Comparison of ENCODE assay signal across 32 cellular contexts in genomic region chr2:218392891-218393462, GRCh38. TPM values are rescaled to one million over a fixed set of nuclear protein-coding genes. Genes with fewer than 3 reads are reported as not detected.
A peak's percentile ranks its signal among the peaks of the same experiment; 100 is the strongest.
DNase-seq lines count a peak whose midpoint lies in the region; ATAC-seq, FAIRE-seq and TF ChIP-seq lines count a peak whose summit lies in the region.
"Had no signal": no experiment of that assay in that cellular context is flagged by ENCODE, and none has a peak within 500 bp of the region (broad histone marks: within the 10 kb centered on the region; RNA-seq: fewer than 3 reads in every experiment).

No MANE protein-coding gene starts in this region.

- H2BK20ac ChIP-seq in IMR-90 (ENCODE audit: low read depth, low read length): no peak overlapping the region

- no peak overlapping the region for H3K23ac ChIP-seq in IMR-90 (ENCODE audit: low read depth, low read length)

- no peak for FAIRE-seq in HepG2 (lab: Jason Lieb, UNC)
- FAIRE-seq: bronchial epithelial cell, colon, D721Med, TTC549 had no signal

- H3K4me2 ChIP-seq in IMR-90 (ENCODE audit: low read depth, low read length) (no peak overlapping the region), HepG2 (ENCODE audit: low read depth, low read length) (0 out of 2 replicates have a peak overlapping the region, but pooled peaks have one; percentile 5), PC-3 (ENCODE audit: low read length) (no peak overlapping the region)

- H3K9me1 ChIP-seq in IMR-90 (ENCODE audit: insufficient read depth, low read length): 0 out of 2 replicates have a peak, but pooled peaks cover 2% of the 10 kb centered on the region

- TF ChIP-seq CTCF in IMR-90 (conservative IDR thresholded peaks at IDR 0.05; ENCODE audit: low read depth, low read length) (no peak), HepG2 (CRISPR knock-in tag; IDR thresholded peaks at IDR 0.05) (no peak), PC-3 (conservative IDR thresholded peaks at IDR 0.05; ENCODE audit: low read depth, low read length) (no peak)

- H4K8ac ChIP-seq in IMR-90 (ENCODE audit: low read depth in 2 of 2, low read length in 2 of 2): no peak overlapping the region

- no peak overlapping the region for H2BK5ac ChIP-seq in IMR-90 (ENCODE audit: low read depth, low read length, poor library complexity, severe bottlenecking)

- peaks cover 39% of the 10 kb centered on the region for H3K4me1 Mint-ChIP-seq in stimulated activated memory B cell treated with anti-CD40 and anti-IgM and Interleukin-4, amounts not matched to agents 10 μg/mL and 1 μg/mL and 100 μg/mL, for 72 hours

- no peak overlapping the region for H4K5ac ChIP-seq in IMR-90 (ENCODE audit: low read depth, low read length)

- no peak overlapping the region for H2BK15ac ChIP-seq in IMR-90 (ENCODE audit: low read depth, low read length)

- H2AK5ac ChIP-seq in IMR-90 (ENCODE audit: low read depth, low read length): no peak overlapping the region

- H3K4me3 Mint-ChIP-seq in stimulated activated memory B cell treated with anti-CD40 and anti-IgM and Interleukin-4, amounts not matched to agents 10 μg/mL and 1 μg/mL and 100 μg/mL, for 72 hours: no peak overlapping the region
- H3K4me3 Mint-ChIP-seq: T-helper 1 cell treated with Interleukin-12 subunit alpha and Interleukin-12 subunit beta and Interleukin-4 antibody, amounts not matched to agents 30 μg/mL and 1 μg/mL, for 36 hours had no signal

- H2AFZ ChIP-seq in IMR-90 (replicated peaks; ENCODE audit: low read length, poor library complexity) (peak overlapping the region; percentile 14), HepG2 (ENCODE audit: low read length) (no peak overlapping the region), PC-3 (ENCODE audit: low read length) (no peak overlapping the region)
- H2AFZ ChIP-seq: GM23248 had no signal

- TF ChIP-seq RAD21 in IMR-90 (IDR thresholded peaks at IDR 0.05; ENCODE audit: low read length) (no peak), HepG2 (CRISPR knock-in tag; IDR thresholded peaks at IDR 0.05) (no peak)

- no peak for TF ChIP-seq EP300 in HepG2 (IDR thresholded peaks at IDR 0.05; ENCODE audit: low read depth in 2 of 2, low read length in 2 of 2)
- no peak for TF ChIP-seq EP300 in HepG2 (CRISPR knock-in tag; IDR thresholded peaks at IDR 0.05; ENCODE audit: borderline replicate concordance)

- peaks cover 8% of the 10 kb centered on the region for H3K27me3 Mint-ChIP-seq in stimulated activated memory B cell treated with anti-CD40 and anti-IgM and Interleukin-4, amounts not matched to agents 10 μg/mL and 1 μg/mL and 100 μg/mL, for 72 hours

- H3K9me3 ChIP-seq in IMR-90 (ENCODE audit: control insufficient read depth, insufficient read depth, low read length): no peaks in the 10 kb centered on the region
- no peaks in the 10 kb centered on the region for H3K9me3 ChIP-seq in HepG2 (ENCODE audit: low read length)
- H3K9me3 ChIP-seq in PC-3 (ENCODE audit: low read length): no peaks in the 10 kb centered on the region
- H3K9me3 ChIP-seq: psoas muscle, tibial nerve had no signal

- POLR2A ChIA-PET in IMR-90 (lab: Charles Lee; ENCODE audit: unreplicated experiment) (interaction anchor here (0.6 kb wide), 1 partner anchor 22 kb away, joined by 5 read pairs; no protein-coding TSS in a partner anchor), HepG2 (lab: Yijun Ruan, JAX) (interaction anchor here (0.8 to 2.6 kb wide), 4 partner anchors 12 to 109 kb away, joined by 3 to 15 read pairs (median 4); no protein-coding TSS in a partner anchor), PC-3 (lab: Charles Lee; ENCODE audit: unreplicated experiment) (interaction anchor here (0.6 kb wide), 1 partner anchor 24 kb away, joined by 3 read pairs; no protein-coding TSS in a partner anchor)

- BruUV-seq in IMR-90 (replicated peaks; lab: Mats Ljungman, UMichigan) (no TSS peak), HepG2 (replicated peaks; lab: Mats Ljungman, UMichigan) (no TSS peak), PC-3 (replicated peaks; lab: Mats Ljungman, UMichigan) (no TSS peak)

- H3K36me3 Mint-ChIP-seq in stimulated activated memory B cell treated with anti-CD40 and anti-IgM and Interleukin-4, amounts not matched to agents 10 μg/mL and 1 μg/mL and 100 μg/mL, for 72 hours: no peaks in the 10 kb centered on the region
- H3K36me3 Mint-ChIP-seq: activated naive CD4-positive, alpha-beta T cell treated with anti-CD3 and anti-CD28 coated beads, Interleukin-2, amount 50 U/mL, for 72 hours had no signal

- H3K4me3 ChIP-seq in IMR-90 (ENCODE audit: insufficient read depth, low read depth, low read length) (no peak overlapping the region), HepG2 (replicated peaks in 1 of 3; ENCODE audit: insufficient read depth in 1 of 3, low read depth in 2 of 3, low read length in 3 of 3) (no peak overlapping the region), PC-3 (ENCODE audit: low read length) (no peak overlapping the region)
- H3K4me3 ChIP-seq: GM23248, psoas muscle, SK-N-MC, tibial nerve had no signal

- WGBS in IMR-90 (ENCODE audit: extremely low coverage in 2 of 2, insufficient read length in 1 of 2), 2 experiments: 70% methylated on average over 3 of the region's 16 CpGs; no CpG with 5 or more reads in 1 of the 2 experiments
- 63% methylated on average over 14 of the region's 16 CpGs for WGBS in HepG2 (ENCODE audit: low lambda C conversion rate)

- no peaks in the 10 kb centered on the region for H3K9me3 Mint-ChIP-seq in stimulated activated memory B cell treated with anti-CD40 and anti-IgM and Interleukin-4, amounts not matched to agents 10 μg/mL and 1 μg/mL and 100 μg/mL, for 72 hours
- H3K9me3 Mint-ChIP-seq: activated naive CD4-positive, alpha-beta T cell treated with anti-CD3 and anti-CD28 coated beads, Interleukin-2, amount 50 U/mL, for 72 hours; activated T-helper 2 cell treated with anti-CD3 and anti-CD28 coated beads, Interferon-gamma antibody, Interleukin-2, Interleukin-4, amounts not matched to agents 10 μg/mL and 5 μg/mL and 100 μg/mL, durations not matched to agents 14 hours and 24 hours and 36 hours; T-helper 1 cell treated with Interleukin-12 subunit alpha and Interleukin-12 subunit beta and Interleukin-4 antibody, amounts not matched to agents 30 μg/mL and 1 μg/mL, for 36 hours had no signal

- DNase-seq in Right ventricle myocardium superior (peak; percentile 40), Right ventricle myocardium inferior (ENCODE audit: missing footprints) (no peak), IMR-90 (no peak), HepG2 (ENCODE audit: low spot score) (no peak), COLO668 (lab: John Stamatoyannopoulos, UW; ENCODE audit: unreplicated experiment) (no peak), PC-3 (no peak)
- DNase-seq: activated CD4-positive, alpha-beta T cell treated with anti-CD3 and anti-CD28 coated beads, Interleukin-2, amount 50 U/mL, for 48 hours; activated CD4-positive, CD25-positive, alpha-beta regulatory T cell; aorta; effector CD8-positive, alpha-beta T cell; GM23248; hypothalamus; left cardiac atrium; NCI-H1092 treated with DMSO at 0.1 percent for 48 hours; NCI-H187; NCI-H2171 treated with DMSO at 0.1 percent for 48 hours; NCI-H510A; nucleus accumbens; psoas muscle; stimulated activated CD4-positive, alpha-beta T cell treated with anti-CD3 and anti-CD28 coated beads, Interleukin-4, amount 100 ng/mL, for 1 hour had no signal

- H3K14ac ChIP-seq in IMR-90 (replicated peaks; ENCODE audit: low read depth, low read length): no peak overlapping the region

- H3K36me3 ChIP-seq in IMR-90 (ENCODE audit: control insufficient read depth, insufficient read depth, low read length) (no peaks in the 10 kb centered on the region), HepG2 (replicated peaks in 1 of 2; ENCODE audit: control insufficient read depth in 1 of 2, insufficient read depth in 2 of 2, low read length in 2 of 2) (no peaks in the 10 kb centered on the region), PC-3 (ENCODE audit: low read depth, low read length) (no peaks in the 10 kb centered on the region)
- H3K36me3 ChIP-seq: tibial nerve had no signal

- TF ChIP-seq POLR2A in IMR-90 (IDR thresholded peaks at IDR 0.05; ENCODE audit: low read depth, low read length) (no peak), HepG2 (IDR thresholded peaks at IDR 0.05; ENCODE audit: insufficient read depth in 1 of 2, low read depth in 2 of 2, low read length in 2 of 2) (no peak)

- dilution Hi-C loops in IMR-90 (cut with HindIII; ENCODE audit: low sequenced_read_pairs, unreplicated experiment): no loop called here

- H3K9me2 ChIP-seq in PC-3 (replicated peaks; ENCODE audit: low read length): no peaks in the 10 kb centered on the region

- intact Hi-C loops in Right ventricle myocardium superior (cut with DNase I): no loop called here
- intact Hi-C loops in Right ventricle myocardium inferior (cut with DNase I): no loop called here
- intact Hi-C loops in IMR-90 (cut with micrococcal nuclease): no loop called here
- intact Hi-C loops in HepG2 (cut with micrococcal nuclease; ENCODE audit: unreplicated experiment): loop anchor here (10.0 kb wide), 1 partner anchor 208 kb away; no protein-coding TSS in a partner anchor
- intact Hi-C loops in PC-3 (cut with micrococcal nuclease): no loop called here

- ATAC-seq in Right ventricle myocardium superior (ENCODE audit: poor library complexity): no peak
- ATAC-seq in Right ventricle myocardium inferior: no peak
- ATAC-seq in IMR-90 (ENCODE audit: low read depth): no peak
- no peak for ATAC-seq in HepG2
- no peak for ATAC-seq in stimulated activated memory B cell treated with anti-CD40 and anti-IgM and Interleukin-4, amounts not matched to agents 10 μg/mL and 1 μg/mL and 100 μg/mL, for 72 hours
- ATAC-seq in PC-3: no peak
- ATAC-seq: activated naive CD4-positive, alpha-beta T cell treated with anti-CD3 and anti-CD28 coated beads, Interleukin-2, amount 50 U/mL, for 72 hours; left cardiac atrium; psoas muscle had no signal

- H4K20me1 ChIP-seq in IMR-90 (ENCODE audit: insufficient read depth, low read length) (no peaks in the 10 kb centered on the region), HepG2 (ENCODE audit: insufficient read depth, low read length) (no peaks in the 10 kb centered on the region), PC-3 (ENCODE audit: low read length) (no peaks in the 10 kb centered on the region)

- peak overlapping the region; percentile 51 for H3K27ac Mint-ChIP-seq in stimulated activated memory B cell treated with anti-CD40 and anti-IgM and Interleukin-4, amounts not matched to agents 10 μg/mL and 1 μg/mL and 100 μg/mL, for 72 hours
- H3K27ac Mint-ChIP-seq: activated naive CD4-positive, alpha-beta T cell treated with anti-CD3 and anti-CD28 coated beads, Interleukin-2, amount 50 U/mL, for 72 hours; activated T-helper 2 cell treated with anti-CD3 and anti-CD28 coated beads, Interferon-gamma antibody, Interleukin-2, Interleukin-4, amounts not matched to agents 10 μg/mL and 5 μg/mL and 100 μg/mL, durations not matched to agents 14 hours and 24 hours and 36 hours; T-helper 1 cell treated with Interleukin-12 subunit alpha and Interleukin-12 subunit beta and Interleukin-4 antibody, amounts not matched to agents 30 μg/mL and 1 μg/mL, for 36 hours had no signal

- H4K91ac ChIP-seq in IMR-90 (ENCODE audit: insufficient read depth, low read depth, low read length): no peak overlapping the region

- H2AK9ac ChIP-seq in IMR-90 (replicated peaks; ENCODE audit: low read depth, low read length, poor library complexity): no peak overlapping the region

- H3K79me2 ChIP-seq in HepG2 (ENCODE audit: insufficient read depth, low read length): peaks cover 11% of the 10 kb centered on the region
- peaks cover 6% of the 10 kb centered on the region; the same call in 1 of the 2 replicates for H3K79me2 ChIP-seq in PC-3 (ENCODE audit: low read length)

- peaks cover 6 to 10% of the 10 kb centered on the region in 2 experiments; a peak in 3 of 4 replicates for H3K79me1 ChIP-seq in IMR-90 (ENCODE audit: low read depth in 1 of 2, low read length in 2 of 2)

- no peak overlapping the region for H3K4ac ChIP-seq in IMR-90 (ENCODE audit: low read depth, low read length)

- CTCF ChIA-PET in IMR-90 (lab: Yijun Ruan, JAX): interaction anchor here (0.6 kb wide), 1 partner anchor 67 kb away, joined by 3 read pairs; no protein-coding TSS in a partner anchor
- CTCF ChIA-PET in HepG2 (lab: Yijun Ruan, JAX; ENCODE audit: low intra/inter-chr PET ratio, low total read pairs): no interaction called here
- CTCF ChIA-PET in PC-3 (lab: Charles Lee): no interaction called here

- in situ Hi-C loops in IMR-90 (cut with MboI; ENCODE audit: low sequenced_read_pairs): loop anchor here (10.0 kb wide), 1 partner anchor 118 kb away; the partner anchor contains the start of genes AAMP and PNKD
- in situ Hi-C loops in HepG2 (cut with HindIII; ENCODE audit: extremely low pct_ligation_motif_present, low pct_unique_long_range_greater_than_20kb): no loop called here

- no peak overlapping the region for H3K56ac ChIP-seq in IMR-90 (ENCODE audit: extremely low read depth, insufficient read depth, low read length)

- H2BK120ac ChIP-seq in IMR-90 (ENCODE audit: low read depth, low read length): no peak overlapping the region

- peaks cover 14% of the 10 kb centered on the region for H3K4me1 ChIP-seq in IMR-90 (ENCODE audit: control insufficient read depth, insufficient read depth, low read length)
- peaks cover 66% of the 10 kb centered on the region for H3K4me1 ChIP-seq in HepG2 (ENCODE audit: insufficient read depth, low read length)
- peaks cover 20% of the 10 kb centered on the region for H3K4me1 ChIP-seq in PC-3 (ENCODE audit: insufficient read depth, low read length)

- H3F3A ChIP-seq in PC-3 (ENCODE audit: low read length, unreplicated experiment): peaks cover 8% of the 10 kb centered on the region

- H3K27me3 ChIP-seq in IMR-90 (ENCODE audit: control insufficient read depth, insufficient read depth, low read length) (no peaks in the 10 kb centered on the region), HepG2 (ENCODE audit: control insufficient read depth in 1 of 2, insufficient read depth in 2 of 2, low read length in 2 of 2) (no peaks in the 10 kb centered on the region; a peak in 1 of 5 replicates), PC-3 (ENCODE audit: low read length) (no peaks in the 10 kb centered on the region)
- H3K27me3 ChIP-seq: tibial nerve had no signal

- no peak overlapping the region for H3K18ac ChIP-seq in IMR-90 (ENCODE audit: low read depth, low read length)

- H3K9ac ChIP-seq in IMR-90 (ENCODE audit: low read depth, low read length) (no peak overlapping the region), HepG2 (ENCODE audit: insufficient read depth, low read depth, low read length) (no peak overlapping the region), PC-3 (ENCODE audit: low read length) (no peak overlapping the region)
- H3K9ac ChIP-seq: GM23248 had no signal

- no peak overlapping the region for H3K27ac ChIP-seq in IMR-90 (ENCODE audit: insufficient read depth, low read length)
- H3K27ac ChIP-seq in HepG2 (ENCODE audit: extremely low read length, insufficient read depth, low read length): no peak overlapping the region
- H3K27ac ChIP-seq in PC-3 (ENCODE audit: low read length): no peak overlapping the region
- H3K27ac ChIP-seq: GM23248, psoas muscle, SK-N-MC had no signal

RNA-seq across cellular contexts. Expression of gene CTDSP1, which starts 6.7 kb away (rescaled TPM):
- total RNA-seq in Right ventricle myocardium superior (85.1 TPM), Right ventricle myocardium inferior (101 TPM), IMR-90 (2012; rRNA removed) (17.5 and 19.7 TPM in 2 replicates), HepG2 (2016; rRNA removed; fragmentation: Illumina TruSeq; extraction: Trizol) (78.5 and 91.0 TPM in 2 replicates), PC-3 (2014; rRNA removed) (73.2 and 94.6 TPM in 2 replicates)
- polyA plus RNA-seq in IMR-90 (2012; rRNA removed) (64.3 and 68.2 TPM in 2 replicates), HepG2 (2011; rRNA removed) (268 and 270 TPM in 2 replicates)
- 61.8 and 79.5 TPM in 2 replicates for polyA plus RNA-seq in IMR-90 (2012; cell fraction: cytosol; rRNA removed)
- 64.2 and 103 TPM in 2 replicates for polyA plus RNA-seq in IMR-90 (2012; cell fraction: nucleus; rRNA removed; ENCODE audit: low replicate concordance)
- 61.6 and 62.5 TPM in 2 replicates for total RNA-seq in HepG2 (2016; cell fraction: cytosol; rRNA removed; fragmentation: Illumina TruSeq; extraction: Trizol; ENCODE audit: low read depth)
- 72.7 and 92.2 TPM in 2 replicates for total RNA-seq in HepG2 (2016; cell fraction: insoluble cytoplasmic fraction; rRNA removed; fragmentation: Illumina TruSeq; extraction: Trizol)
- total RNA-seq in HepG2 (2016; cell fraction: membrane; rRNA removed; fragmentation: Illumina TruSeq; extraction: Trizol): 98.7 and 108 TPM in 2 replicates
- 63.4 and 77.8 TPM in 2 replicates for total RNA-seq in HepG2 (2016; cell fraction: nucleus; rRNA removed; fragmentation: Illumina TruSeq; extraction: Trizol)
- polyA plus RNA-seq in HepG2 (2011; cell fraction: cytosol; rRNA removed): 216 and 257 TPM in 2 replicates
- 595 and 749 TPM in 2 replicates for polyA plus RNA-seq in HepG2 (2011; cell fraction: nucleus; rRNA removed)
- 72.7 and 87.5 TPM in 2 replicates for polyA plus RNA-seq in HepG2 (2012)
- polyA plus RNA-seq in HepG2 (2016; cell fraction: cytosol; fragmentation: Illumina TruSeq; extraction: Trizol; ENCODE audit: low read depth): 60.8 and 65.7 TPM in 2 replicates
- 106 and 117 TPM in 2 replicates for polyA plus RNA-seq in HepG2 (2016; cell fraction: insoluble cytoplasmic fraction; fragmentation: Illumina TruSeq; extraction: Trizol; ENCODE audit: low read depth)
- polyA plus RNA-seq in HepG2 (2016; cell fraction: membrane; fragmentation: Illumina TruSeq; extraction: Trizol; ENCODE audit: low read depth): 114 and 123 TPM in 2 replicates
- 131 and 137 TPM in 2 replicates for polyA plus RNA-seq in HepG2 (2016; cell fraction: nucleus; fragmentation: Illumina TruSeq; extraction: Trizol; ENCODE audit: insufficient read depth, low read depth)
- polyA minus RNA-seq in HepG2 (2011; rRNA and poly(A)+ RNA removed; ENCODE audit: low replicate concordance): 139 and 364 TPM in 2 replicates
- 88.3 and 92.0 TPM in 2 replicates for polyA minus RNA-seq in HepG2 (2011; cell fraction: cytosol; rRNA and poly(A)+ RNA removed)
- polyA minus RNA-seq in HepG2 (2011; cell fraction: nucleus; rRNA and poly(A)+ RNA removed): 159 and 160 TPM in 2 replicates

RNA-seq across cellular contexts. Expression of gene SLC11A1, which starts 10.9 kb away (rescaled TPM):
- total RNA-seq in Right ventricle myocardium superior: 4.4 TPM
- total RNA-seq in Right ventricle myocardium inferior: 5.4 TPM
- total RNA-seq in IMR-90 (2012; rRNA removed): under 0.01 TPM in 2 replicates
- 0.03 and 0.07 TPM in 2 replicates for polyA plus RNA-seq in IMR-90 (2012; rRNA removed)
- polyA plus RNA-seq in IMR-90 (2012; cell fraction: cytosol; rRNA removed): 0.02 and 0.03 TPM in 2 replicates
- polyA plus RNA-seq in IMR-90 (2012; cell fraction: nucleus; rRNA removed; ENCODE audit: low replicate concordance): 0.06 and 0.07 TPM in 2 replicates
- 0.21 and 0.33 TPM in 2 replicates for total RNA-seq in HepG2 (2016; rRNA removed; fragmentation: Illumina TruSeq; extraction: Trizol)
- 0.26 and 0.51 TPM in 2 replicates for total RNA-seq in HepG2 (2016; cell fraction: cytosol; rRNA removed; fragmentation: Illumina TruSeq; extraction: Trizol; ENCODE audit: low read depth)
- 0.18 and 0.22 TPM in 2 replicates for total RNA-seq in HepG2 (2016; cell fraction: insoluble cytoplasmic fraction; rRNA removed; fragmentation: Illumina TruSeq; extraction: Trizol)
- 0.31 TPM in 2 replicates for total RNA-seq in HepG2 (2016; cell fraction: membrane; rRNA removed; fragmentation: Illumina TruSeq; extraction: Trizol)
- total RNA-seq in HepG2 (2016; cell fraction: nucleus; rRNA removed; fragmentation: Illumina TruSeq; extraction: Trizol): 0.19 and 0.71 TPM in 2 replicates
- polyA plus RNA-seq in HepG2 (2011; rRNA removed): 2.3 and 2.5 TPM in 2 replicates
- 1.1 and 1.2 TPM in 2 replicates for polyA plus RNA-seq in HepG2 (2011; cell fraction: cytosol; rRNA removed)
- polyA plus RNA-seq in HepG2 (2011; cell fraction: nucleus; rRNA removed): 11.6 and 19.0 TPM in 2 replicates
- polyA plus RNA-seq in HepG2 (2012): 1.5 and 3.8 TPM in 2 replicates
- 0.26 and 0.40 TPM in 2 replicates for polyA plus RNA-seq in HepG2 (2016; cell fraction: cytosol; fragmentation: Illumina TruSeq; extraction: Trizol; ENCODE audit: low read depth)
- 0.09 and 0.23 TPM in 2 replicates for polyA plus RNA-seq in HepG2 (2016; cell fraction: insoluble cytoplasmic fraction; fragmentation: Illumina TruSeq; extraction: Trizol; ENCODE audit: low read depth)
- 0.26 and 0.42 TPM in 2 replicates for polyA plus RNA-seq in HepG2 (2016; cell fraction: membrane; fragmentation: Illumina TruSeq; extraction: Trizol; ENCODE audit: low read depth)
- polyA plus RNA-seq in HepG2 (2016; cell fraction: nucleus; fragmentation: Illumina TruSeq; extraction: Trizol; ENCODE audit: insufficient read depth, low read depth): 0.23 and 0.79 TPM in 2 replicates
- 0.14 and 2.9 TPM in 2 replicates for polyA minus RNA-seq in HepG2 (2011; rRNA and poly(A)+ RNA removed; ENCODE audit: low replicate concordance)
- polyA minus RNA-seq in HepG2 (2011; cell fraction: cytosol; rRNA and poly(A)+ RNA removed): 0.35 and 1.5 TPM in 2 replicates
- polyA minus RNA-seq in HepG2 (2011; cell fraction: nucleus; rRNA and poly(A)+ RNA removed): 3.7 and 5.4 TPM in 2 replicates
- total RNA-seq in PC-3 (2014; rRNA removed): 0.17 and 0.33 TPM in 2 replicates
- total RNA-seq: activated naive CD4-positive, alpha-beta T cell treated with anti-CD3 and anti-CD28 coated beads, Interleukin-2, amount 50 U/mL, for 72 hours; GM23248 had no signal

RNA-seq across cellular contexts. Expression of gene VIL1, which starts 25.9 kb away (rescaled TPM):
- total RNA-seq in Right ventricle myocardium superior (not detected), Right ventricle myocardium inferior (not detected), IMR-90 (2012; rRNA removed) (not detected in 2 replicates), HepG2 (2016; rRNA removed; fragmentation: Illumina TruSeq; extraction: Trizol) (301 and 337 TPM in 2 replicates), PC-3 (2014; rRNA removed) (0.26 and 0.92 TPM in 2 replicates)
- polyA plus RNA-seq in IMR-90 (2012; rRNA removed) (not detected in 2 replicates), HepG2 (2011; rRNA removed) (287 and 352 TPM in 2 replicates)
- not detected in 2 replicates for polyA plus RNA-seq in IMR-90 (2012; cell fraction: cytosol; rRNA removed)
- not detected in 2 replicates for polyA plus RNA-seq in IMR-90 (2012; cell fraction: nucleus; rRNA removed; ENCODE audit: low replicate concordance)
- total RNA-seq in HepG2 (2016; cell fraction: cytosol; rRNA removed; fragmentation: Illumina TruSeq; extraction: Trizol; ENCODE audit: low read depth): 59.0 and 67.7 TPM in 2 replicates
- 281 and 313 TPM in 2 replicates for total RNA-seq in HepG2 (2016; cell fraction: insoluble cytoplasmic fraction; rRNA removed; fragmentation: Illumina TruSeq; extraction: Trizol)
- total RNA-seq in HepG2 (2016; cell fraction: membrane; rRNA removed; fragmentation: Illumina TruSeq; extraction: Trizol): 183 and 224 TPM in 2 replicates
- total RNA-seq in HepG2 (2016; cell fraction: nucleus; rRNA removed; fragmentation: Illumina TruSeq; extraction: Trizol): 188 and 190 TPM in 2 replicates
- 169 and 211 TPM in 2 replicates for polyA plus RNA-seq in HepG2 (2011; cell fraction: cytosol; rRNA removed)
- polyA plus RNA-seq in HepG2 (2011; cell fraction: nucleus; rRNA removed): 756 and 778 TPM in 2 replicates
- polyA plus RNA-seq in HepG2 (2012): 201 and 249 TPM in 2 replicates
- polyA plus RNA-seq in HepG2 (2016; cell fraction: cytosol; fragmentation: Illumina TruSeq; extraction: Trizol; ENCODE audit: low read depth): 85.6 and 100 TPM in 2 replicates
- polyA plus RNA-seq in HepG2 (2016; cell fraction: insoluble cytoplasmic fraction; fragmentation: Illumina TruSeq; extraction: Trizol; ENCODE audit: low read depth): 215 and 265 TPM in 2 replicates
- 117 and 144 TPM in 2 replicates for polyA plus RNA-seq in HepG2 (2016; cell fraction: membrane; fragmentation: Illumina TruSeq; extraction: Trizol; ENCODE audit: low read depth)
- polyA plus RNA-seq in HepG2 (2016; cell fraction: nucleus; fragmentation: Illumina TruSeq; extraction: Trizol; ENCODE audit: insufficient read depth, low read depth): 336 and 399 TPM in 2 replicates
- 0.19 and 699 TPM in 2 replicates for polyA minus RNA-seq in HepG2 (2011; rRNA and poly(A)+ RNA removed; ENCODE audit: low replicate concordance)
- polyA minus RNA-seq in HepG2 (2011; cell fraction: cytosol; rRNA and poly(A)+ RNA removed): 138 and 156 TPM in 2 replicates
- polyA minus RNA-seq in HepG2 (2011; cell fraction: nucleus; rRNA and poly(A)+ RNA removed): 112 and 120 TPM in 2 replicates
- total RNA-seq: activated naive CD4-positive, alpha-beta T cell treated with anti-CD3 and anti-CD28 coated beads, Interleukin-2, amount 50 U/mL, for 72 hours; activated T-helper 2 cell treated with anti-CD3 and anti-CD28 coated beads, Interferon-gamma antibody, Interleukin-2, Interleukin-4, amounts not matched to agents 10 μg/mL and 5 μg/mL and 100 μg/mL, durations not matched to agents 14 hours and 24 hours and 36 hours; bronchial epithelial cell; GM23248; left cardiac atrium; M059J; psoas muscle; tibial nerve had no signal
- polyA plus RNA-seq: GM23248 had no signal

RNA-seq across cellular contexts. Expression of gene CATIP, which starts 36.3 kb away (rescaled TPM):
- total RNA-seq in Right ventricle myocardium superior (not detected), Right ventricle myocardium inferior (not detected), IMR-90 (2012; rRNA removed) (not detected in 2 replicates), HepG2 (2016; rRNA removed; fragmentation: Illumina TruSeq; extraction: Trizol) (0.22 TPM in 1 of 2 replicates, not detected in the other), PC-3 (2014; rRNA removed) (not detected in 2 replicates)
- polyA plus RNA-seq in IMR-90 (2012; rRNA removed) (not detected in 2 replicates), HepG2 (2011; rRNA removed) (0.07 and 0.09 TPM in 2 replicates)
- polyA plus RNA-seq in IMR-90 (2012; cell fraction: cytosol; rRNA removed): not detected in 2 replicates
- polyA plus RNA-seq in IMR-90 (2012; cell fraction: nucleus; rRNA removed; ENCODE audit: low replicate concordance): not detected in 2 replicates
- 0.35 TPM in 1 of 2 replicates, not detected in the other for total RNA-seq in HepG2 (2016; cell fraction: cytosol; rRNA removed; fragmentation: Illumina TruSeq; extraction: Trizol; ENCODE audit: low read depth)
- total RNA-seq in HepG2 (2016; cell fraction: insoluble cytoplasmic fraction; rRNA removed; fragmentation: Illumina TruSeq; extraction: Trizol): 0.15 TPM in 1 of 2 replicates, not detected in the other
- 0.38 and 0.49 TPM in 2 replicates for total RNA-seq in HepG2 (2016; cell fraction: membrane; rRNA removed; fragmentation: Illumina TruSeq; extraction: Trizol)
- not detected in 2 replicates for total RNA-seq in HepG2 (2016; cell fraction: nucleus; rRNA removed; fragmentation: Illumina TruSeq; extraction: Trizol)
- polyA plus RNA-seq in HepG2 (2011; cell fraction: cytosol; rRNA removed): 0.09 and 0.15 TPM in 2 replicates
- polyA plus RNA-seq in HepG2 (2011; cell fraction: nucleus; rRNA removed): 0.48 and 0.87 TPM in 2 replicates
- polyA plus RNA-seq in HepG2 (2012): 0.15 TPM in 1 of 2 replicates, not detected in the other
- polyA plus RNA-seq in HepG2 (2016; cell fraction: cytosol; fragmentation: Illumina TruSeq; extraction: Trizol; ENCODE audit: low read depth): not detected in 2 replicates
- not detected in 2 replicates for polyA plus RNA-seq in HepG2 (2016; cell fraction: insoluble cytoplasmic fraction; fragmentation: Illumina TruSeq; extraction: Trizol; ENCODE audit: low read depth)
- polyA plus RNA-seq in HepG2 (2016; cell fraction: membrane; fragmentation: Illumina TruSeq; extraction: Trizol; ENCODE audit: low read depth): not detected in 2 replicates
- polyA plus RNA-seq in HepG2 (2016; cell fraction: nucleus; fragmentation: Illumina TruSeq; extraction: Trizol; ENCODE audit: insufficient read depth, low read depth): not detected in 2 replicates
- 0.36 TPM in 1 of 2 replicates, not detected in the other for polyA minus RNA-seq in HepG2 (2011; rRNA and poly(A)+ RNA removed; ENCODE audit: low replicate concordance)
- polyA minus RNA-seq in HepG2 (2011; cell fraction: cytosol; rRNA and poly(A)+ RNA removed): not detected in 2 replicates
- polyA minus RNA-seq in HepG2 (2011; cell fraction: nucleus; rRNA and poly(A)+ RNA removed): 1.4 TPM in 1 of 2 replicates, not detected in the other
- total RNA-seq: activated naive CD4-positive, alpha-beta T cell treated with anti-CD3 and anti-CD28 coated beads, Interleukin-2, amount 50 U/mL, for 72 hours; activated T-helper 2 cell treated with anti-CD3 and anti-CD28 coated beads, Interferon-gamma antibody, Interleukin-2, Interleukin-4, amounts not matched to agents 10 μg/mL and 5 μg/mL and 100 μg/mL, durations not matched to agents 14 hours and 24 hours and 36 hours; aorta; bronchial epithelial cell; GM23248; left cardiac atrium; M059J; OCI-LY7; psoas muscle; tibial nerve had no signal
- polyA plus RNA-seq: GM23248, psoas muscle had no signal

Comparison
In these comparisons a context has a peak if more than half of its experiments do, and no peak if none do; other contexts are left out.
1. RNA of gene VIL1, which starts 25.9 kb away (total RNA-seq): 59.0 to 337 TPM in HepG2; 0.26 to 0.92 TPM in PC-3, not detected in Right ventricle myocardium superior (single experiment), not detected in Right ventricle myocardium inferior (single experiment) and not detected in IMR-90; every median in the first group is over 10 times any median in the second.